Comparison of ENCODE assay signal across 11 cellular contexts in the genomic region with DNA sequence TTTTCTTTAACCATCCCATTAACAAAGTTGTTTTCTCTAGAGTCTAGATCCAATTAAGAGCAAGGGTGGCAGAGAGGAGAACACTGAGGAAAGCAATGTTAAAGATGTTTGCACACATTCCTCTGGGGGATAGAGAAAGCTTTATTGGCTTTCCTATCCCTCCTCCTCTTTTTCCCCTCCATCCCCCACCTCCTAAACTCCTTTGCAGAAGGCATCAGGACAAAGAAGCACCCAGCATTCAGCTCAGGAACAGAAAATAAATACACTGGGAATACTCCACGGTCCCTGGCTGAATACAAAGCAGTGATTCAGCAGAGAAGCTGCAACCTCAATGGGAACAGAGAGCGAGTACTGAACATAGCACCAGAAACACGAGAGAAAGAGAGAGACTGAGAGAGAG. TPM values are rescaled to one million over a fixed set of nuclear protein-coding genes. Genes with fewer than 3 reads are reported as not detected.
DNase-seq lines count a peak whose midpoint lies in the region; TF ChIP-seq lines count a peak whose summit lies in the region.
"Had no signal": no experiment of that assay in that cellular context is flagged by ENCODE, and none has a peak within 500 bp of the region (broad histone marks: within the 10 kb centered on the region; RNA-seq: fewer than 3 reads in every experiment).

No MANE protein-coding gene starts in this region.

- DNase-seq in GM23248 (peak; percentile 6), NCI-H526 treated with DMSO at 0.1 percent for 48 hours (lab: John Stamatoyannopoulos, UW) (peak; percentile 91), globus pallidus (ENCODE audit: low spot score) (peak; percentile 90), pons (ENCODE audit: low spot score) (peak; percentile 96), osteocyte (ENCODE audit: extremely low spot score, unreplicated experiment) (no peak), NCI-H2196 treated with DMSO at 0.1 percent for 48 hours (lab: John Stamatoyannopoulos, UW; ENCODE audit: unreplicated experiment) (no peak), osteoblast (ENCODE audit: insufficient read length, low spot score, missing footprints) (no peak)
- DNase-seq: activated CD4-positive, alpha-beta T cell treated with anti-CD3 and anti-CD28 coated beads, Interleukin-2, amount 50 U/mL, for 1 hour; heart right ventricle; NCI-H2107 had no signal

- H3K4me3 ChIP-seq in GM23248 (no peak overlapping the region), osteoblast (ENCODE audit: insufficient read depth, low read length) (no peak overlapping the region)
- H3K4me3 ChIP-seq: heart right ventricle had no signal

- H3K9me2 ChIP-seq in GM23248 (ENCODE audit: insufficient read depth) = no peaks in the 10 kb centered on the region

- H3F3A ChIP-seq in GM23248 (ENCODE audit: insufficient read depth) = no peaks in the 10 kb centered on the region

- no peaks in the 10 kb centered on the region for H3K27me3 Mint-ChIP-seq in osteocyte (ENCODE audit: unreplicated experiment)

- no peak overlapping the region for H3K4me2 ChIP-seq in GM23248 (ENCODE audit: unreplicated experiment)
- H3K4me2 ChIP-seq in osteoblast (ENCODE audit: insufficient read depth, low read length) = no peak overlapping the region

- no peaks in the 10 kb centered on the region for H3K9me3 ChIP-seq in GM23248 (ENCODE audit: low read depth)
- peaks cover 2% of the 10 kb centered on the region for H3K9me3 ChIP-seq in osteoblast (ENCODE audit: low read depth, low read length)

- H2AFZ ChIP-seq in GM23248 (no peak overlapping the region), osteoblast (ENCODE audit: low read length) (no peak overlapping the region)

- H4K20me1 ChIP-seq in GM23248 (ENCODE audit: insufficient read depth) (no peaks in the 10 kb centered on the region), osteoblast (ENCODE audit: insufficient read depth, low read length) (no peaks in the 10 kb centered on the region)

- H3K27ac Mint-ChIP-seq in osteocyte (ENCODE audit: unreplicated experiment) = no peak overlapping the region

- WGBS in GM23248 (ENCODE audit: low coverage in 1 of 2, low lambda C conversion rate in 2 of 2, missing lambda C conversion rate in 2 of 2), 2 experiments = 27% methylated on average over 3 of the region's 3 CpGs

- H3K9ac ChIP-seq in GM23248 = no peak overlapping the region

- H3K27ac ChIP-seq in GM23248 (no peak overlapping the region), osteoblast (ENCODE audit: low read depth, low read length) (no peak overlapping the region)
- H3K27ac ChIP-seq: heart right ventricle had no signal

- peaks cover 2% of the 10 kb centered on the region for H3K4me1 Mint-ChIP-seq in osteocyte (ENCODE audit: unreplicated experiment)

- in situ Hi-C loops in GM23248 (cut with MboI) = no loop called here

- H3K36me3 ChIP-seq in GM23248 (ENCODE audit: low read depth) (no peaks in the 10 kb centered on the region), osteoblast (ENCODE audit: insufficient read depth, low read length) (no peaks in the 10 kb centered on the region)
- H3K36me3 ChIP-seq: heart right ventricle had no signal

- H3K9me3 Mint-ChIP-seq in osteocyte (ENCODE audit: unreplicated experiment) = no peaks in the 10 kb centered on the region

- H3K36me3 Mint-ChIP-seq in osteocyte (ENCODE audit: unreplicated experiment) = no peaks in the 10 kb centered on the region

- H3K79me2 ChIP-seq in GM23248 (ENCODE audit: insufficient read depth) = no peaks in the 10 kb centered on the region
- no peaks in the 10 kb centered on the region for H3K79me2 ChIP-seq in osteoblast (ENCODE audit: insufficient read depth, low read length)

- TF ChIP-seq CTCF in osteocyte (IDR thresholded peaks at IDR 0.05) (no peak), osteoblast (IDR thresholded peaks at IDR 0.05; ENCODE audit: extremely low read depth, low read depth, low read length) (no peak)

- no peak overlapping the region for H3K4me3 Mint-ChIP-seq in osteocyte (ENCODE audit: unreplicated experiment)

- H3K4me1 ChIP-seq in GM23248 (ENCODE audit: insufficient read depth) (no peaks in the 10 kb centered on the region), osteoblast (ENCODE audit: insufficient read depth, low read length) (no peaks in the 10 kb centered on the region)
- H3K4me1 ChIP-seq: heart right ventricle had no signal

- H3K27me3 ChIP-seq in GM23248 (replicated peaks; ENCODE audit: insufficient read depth) (no peaks in the 10 kb centered on the region), osteoblast (ENCODE audit: insufficient read depth, low read length) (no peaks in the 10 kb centered on the region)
- H3K27me3 ChIP-seq: heart right ventricle had no signal

RNA-seq across cellular contexts. Expression of gene LSAMP, which starts 21.9 kb away (rescaled TPM):
- total RNA-seq in GM23248 (2014; rRNA removed; shearing (Covaris generic)) = 4.0 and 4.5 TPM in 2 replicates
- polyA plus RNA-seq in GM23248 (2016; fragmentation: Nextera tagmentation; extraction: Ambion mirVana) = 9.3 and 11.7 TPM in 2 replicates
- total RNA-seq in osteocyte (3.9 and 4.4 TPM in 2 replicates), osteoblast (3.3 and 6.8 TPM in 2 replicates)
- total RNA-seq: dermis microvascular lymphatic vessel endothelial cell had no signal

Comparison
In these comparisons a context has a peak if more than half of its experiments do, and no peak if none do; other contexts are left out.
1. DNase-seq: peak in GM23248 (single experiment), NCI-H526 treated with DMSO at 0.1 percent for 48 hours (single experiment), globus pallidus (single experiment) and pons (single experiment); none in osteocyte (single experiment), NCI-H2196 treated with DMSO at 0.1 percent for 48 hours (single experiment) and osteoblast (single experiment).